9 cellular contexts compared by ENCODE assay signal in genomic region chr14:100307215-100308111, GRCh38. TPM values are rescaled to one million over a fixed set of nuclear protein-coding genes. Genes with fewer than 3 reads are reported as not detected.
A peak's percentile ranks its signal among the peaks of the same experiment; 100 is the strongest.
DNase-seq lines count a peak whose midpoint lies in the region; ATAC-seq, FAIRE-seq and TF ChIP-seq lines count a peak whose summit lies in the region.
"Had no signal": no experiment of that assay in that cellular context is flagged by ENCODE, and none has a peak within 500 bp of the region (broad histone marks: within the 10 kb centered on the region; RNA-seq: fewer than 3 reads in every experiment).

No MANE protein-coding gene starts in this region.

- no peak for ATAC-seq in HG03439 (IDR thresholded peaks at IDR 0.05; ENCODE audit: unreplicated experiment)

- no peak for TF ChIP-seq CTCF in HL-60 (IDR thresholded peaks at IDR 0.05; ENCODE audit: insufficient read depth, low read length)
- TF ChIP-seq CTCF in ascending aorta (IDR thresholded peaks at IDR 0.05), result no peak
- TF ChIP-seq CTCF in keratinocyte (optimal IDR thresholded peaks at IDR 0.05 in 1 of 3, IDR thresholded peaks at IDR 0.05 in 1 of 3, conservative IDR thresholded peaks at IDR 0.05 in 1 of 3; ENCODE audit: extremely low read depth in 1 of 3, insufficient read depth in 2 of 3, low read length in 3 of 3), result no peak
- no peak for TF ChIP-seq CTCF in suprapubic skin (IDR thresholded peaks at IDR 0.05)

- peaks cover 3 to 12% of the 10 kb centered on the region in 2 donors for H3K4me1 ChIP-seq in ascending aorta
- H3K4me1 ChIP-seq in keratinocyte (ENCODE audit: control insufficient read depth, extremely low read depth, insufficient read depth, low read length), result peaks cover 11% of the 10 kb centered on the region
- peaks cover 52% of the 10 kb centered on the region for H3K4me1 ChIP-seq in suprapubic skin

- H3K79me2 ChIP-seq in keratinocyte (ENCODE audit: control insufficient read depth, insufficient read depth, low read length), result peaks cover 8% of the 10 kb centered on the region

- H3K27ac ChIP-seq in HL-60 (replicated peaks) (peak overlapping the region; percentile 94), ascending aorta (peak overlapping the region; percentile 74 to 83), keratinocyte (ENCODE audit: control insufficient read depth, insufficient read depth, low read length) (no peak overlapping the region), suprapubic skin (peak overlapping the region; percentile 89)

- WGBS in suprapubic skin, result 31% methylated on average over 26 of the region's 33 CpGs

- H3K4me3 ChIP-seq in HL-60 (replicated peaks; ENCODE audit: insufficient read depth, low read length) (peak overlapping the region; percentile 77), ascending aorta (peak overlapping the region; percentile 90 to 95), keratinocyte (ENCODE audit: control insufficient read depth in 2 of 3, extremely low read depth in 1 of 3, insufficient read depth in 2 of 3, low read depth in 1 of 3, low read length in 3 of 3) (peak overlapping the region; percentile 65 to 75 (median 69)), suprapubic skin (peak overlapping the region; percentile 94)

- TF ChIP-seq EP300 in suprapubic skin (IDR thresholded peaks at IDR 0.05), result no peak

- H3K9ac ChIP-seq in keratinocyte (ENCODE audit: control insufficient read depth, extremely low read depth, insufficient read depth, low read length), result peak overlapping the region; percentile 68

- peak overlapping the region; percentile 92 for H3K4me2 ChIP-seq in keratinocyte (ENCODE audit: control insufficient read depth, extremely low read depth, insufficient read depth, low read depth, low read length)

- H3K9me1 ChIP-seq in keratinocyte (ENCODE audit: control insufficient read depth, extremely low read depth, insufficient read depth, low read length), result no peaks in the 10 kb centered on the region

- FAIRE-seq in GM12891 (lab: Jason Lieb, UNC) (peak; percentile 57), keratinocyte (lab: Jason Lieb, UNC) (no peak)

- H2AFZ ChIP-seq in keratinocyte (ENCODE audit: control insufficient read depth, low read length), result peak overlapping the region; percentile 71

- intact Hi-C loops in ascending aorta (cut with DNase I), result loop anchor here (10.0 kb wide), 1 partner anchor 543 kb away; no protein-coding TSS in a partner anchor

- H3K36me3 ChIP-seq in ascending aorta (no peaks in the 10 kb centered on the region), keratinocyte (ENCODE audit: control insufficient read depth in 2 of 2, extremely low read depth in 1 of 2, insufficient read depth in 2 of 2, low read length in 2 of 2) (no peaks in the 10 kb centered on the region), suprapubic skin (no peaks in the 10 kb centered on the region)

- peak; percentile 39 for DNase-seq in GM12891 (ENCODE audit: insufficient read length, low spot score)
- DNase-seq in HL-60 (ENCODE audit: low read depth in 1 of 2, low spot score in 1 of 2), result peak in 1 of 2 experiments; percentile 69
- no peak for DNase-seq in ascending aorta (ENCODE audit: low spot score in 2 of 2)
- DNase-seq in keratinocyte (ENCODE audit: low read depth, low spot score), result no peak
- no peak for DNase-seq in suprapubic skin (ENCODE audit: low spot score in 2 of 2)
- DNase-seq in NCI-H446 treated with DMSO at 0.1 percent for 48 hours (lab: John Stamatoyannopoulos, UW), result no peak
- DNase-seq in NCI-H1694 (lab: John Stamatoyannopoulos, UW), result no peak

- no peaks in the 10 kb centered on the region for H3K27me3 ChIP-seq in HL-60 (ENCODE audit: insufficient read depth, poor library complexity, severe bottlenecking)
- no peaks in the 10 kb centered on the region for H3K27me3 ChIP-seq in ascending aorta
- H3K27me3 ChIP-seq in keratinocyte (ENCODE audit: control insufficient read depth, extremely low read depth, insufficient read depth, low read length), result no peaks in the 10 kb centered on the region
- no peaks in the 10 kb centered on the region for H3K27me3 ChIP-seq in suprapubic skin

- no peaks in the 10 kb centered on the region for H4K20me1 ChIP-seq in keratinocyte (ENCODE audit: control insufficient read depth, extremely low read depth, insufficient read depth, low read length)

- no peaks in the 10 kb centered on the region for H3K9me3 ChIP-seq in ascending aorta
- no peaks in the 10 kb centered on the region for H3K9me3 ChIP-seq in keratinocyte (ENCODE audit: control insufficient read depth, low read depth, low read length)
- H3K9me3 ChIP-seq in suprapubic skin, result no peaks in the 10 kb centered on the region

- dilution Hi-C loops in keratinocyte (cut with MboI; ENCODE audit: extremely low pct_ligation_motif_present, low sequenced_read_pairs), result no loop called here

- TF ChIP-seq POLR2A in GM12891 (IDR thresholded peaks at IDR 0.05; ENCODE audit: low read depth, low read length) (no peak), suprapubic skin (IDR thresholded peaks at IDR 0.05) (no peak)

TF ChIP-seq in GM12891, 5 proteins besides CTCF, POLR2A, EP300 and RAD21:
- TF ChIP-seq SPI1 (IDR thresholded peaks at IDR 0.05; ENCODE audit: low read depth, low read length), result no peak
- TF ChIP-seq POU2F2 (IDR thresholded peaks at IDR 0.05; ENCODE audit: low read depth, low read length), result no peak
- no peak for TF ChIP-seq POLR2AphosphoS5 (IDR thresholded peaks at IDR 0.05; ENCODE audit: low read depth, low read length)

RNA-seq across cellular contexts. Expression of gene SLC25A29, which starts 1.2 kb away (rescaled TPM):
- polyA plus RNA-seq in GM12891 (2012; ENCODE audit: low read depth, missing spikeins), result 3.8 TPM
- total RNA-seq in ascending aorta (193 TPM), suprapubic skin (100 to 1,000 TPM in 3 of 4 donors, 10 to 100 TPM in 1; 88.1 to 254 (median 120) TPM)
- 11.1 to 46.2 TPM (median 16.3 TPM) in 3 replicates for polyA plus RNA-seq in keratinocyte
- 6.3 TPM for polyA plus RNA-seq in keratinocyte (2011; ENCODE audit: low read depth)
- 6.2 and 13.2 TPM in 2 replicates for polyA plus RNA-seq in keratinocyte (2011; cell fraction: cytosol; rRNA removed)
- 55.8 and 99.0 TPM in 2 replicates for polyA plus RNA-seq in keratinocyte (2011; cell fraction: nucleus; rRNA removed)
- 12.7 and 25.0 TPM in 2 replicates for polyA plus RNA-seq in keratinocyte (2012; ENCODE audit: low replicate concordance)
- polyA minus RNA-seq in keratinocyte, result 10.3 to 19.7 TPM (median 17.5 TPM) in 3 replicates
- 30.7 TPM for polyA minus RNA-seq in keratinocyte (2011; cell fraction: cytosol; rRNA and poly(A)+ RNA removed)
- 23.7 and 29.2 TPM in 2 replicates for polyA minus RNA-seq in keratinocyte (2011; cell fraction: nucleus; rRNA and poly(A)+ RNA removed)

RNA-seq across cellular contexts. Expression of gene SLC25A47, which starts 15.7 kb away (rescaled TPM):
- not detected for polyA plus RNA-seq in GM12891 (2012; ENCODE audit: low read depth, missing spikeins)
- total RNA-seq in ascending aorta (not detected), suprapubic skin (1 to 10 TPM in 1 of 4 donors, under 1 TPM in 1, not detected in 2; 0.30 to 1.4 TPM)
- not detected in 3 replicates for polyA plus RNA-seq in keratinocyte
- polyA plus RNA-seq in keratinocyte (2011; ENCODE audit: low read depth), result not detected
- not detected in 2 replicates for polyA plus RNA-seq in keratinocyte (2011; cell fraction: cytosol; rRNA removed)
- not detected in 2 replicates for polyA plus RNA-seq in keratinocyte (2011; cell fraction: nucleus; rRNA removed)
- polyA plus RNA-seq in keratinocyte (2012; ENCODE audit: low replicate concordance), result not detected in 2 replicates
- not detected in 3 replicates for polyA minus RNA-seq in keratinocyte
- not detected for polyA minus RNA-seq in keratinocyte (2011; cell fraction: cytosol; rRNA and poly(A)+ RNA removed)
- polyA minus RNA-seq in keratinocyte (2011; cell fraction: nucleus; rRNA and poly(A)+ RNA removed), result not detected in 2 replicates
- total RNA-seq: activated CD8-positive, alpha-beta memory T cell treated with anti-CD3 and anti-CD28 coated beads for 36 hours had no signal
